13 cellular contexts compared by ENCODE assay signal in genomic region chr11:27456140-27456801, GRCh38. TPM values are rescaled to one million over a fixed set of nuclear protein-coding genes. Genes with fewer than 3 reads are reported as not detected.
DNase-seq lines count a peak whose midpoint lies in the region; TF ChIP-seq lines count a peak whose summit lies in the region.
"Had no signal": no experiment of that assay in that cellular context is flagged by ENCODE, and none has a peak within 500 bp of the region (broad histone marks: within the 10 kb centered on the region; RNA-seq: fewer than 3 reads in every experiment).

No MANE protein-coding gene starts in this region.

- 0 out of 2 replicates have a peak overlapping the region, but pooled peaks have one; percentile 10 for H3K27ac ChIP-seq in SJSA1
- H3K27ac ChIP-seq in osteoblast (ENCODE audit: low read depth, low read length), result peak overlapping the region; percentile 66
- H3K27ac ChIP-seq: lower lobe of right lung, transverse colon had no signal

- H3K4me3 ChIP-seq in SJSA1 (no peak overlapping the region), osteoblast (ENCODE audit: insufficient read depth, low read length) (peak overlapping the region; percentile 47)
- H3K4me3 ChIP-seq: lower lobe of right lung, transverse colon had no signal

- H3K9me3 ChIP-seq in SJSA1 (replicated peaks) (no peaks in the 10 kb centered on the region), osteoblast (ENCODE audit: low read depth, low read length) (no peaks in the 10 kb centered on the region)
- H3K9me3 ChIP-seq: lower lobe of right lung, transverse colon had no signal

- no peak for TF ChIP-seq CTCF in osteoblast (IDR thresholded peaks at IDR 0.05; ENCODE audit: extremely low read depth, low read depth, low read length)

- no peaks in the 10 kb centered on the region for H3K36me3 ChIP-seq in SJSA1
- no peaks in the 10 kb centered on the region for H3K36me3 ChIP-seq in osteoblast (ENCODE audit: insufficient read depth, low read length)
- H3K36me3 ChIP-seq: lower lobe of right lung, transverse colon had no signal

- no peaks in the 10 kb centered on the region for H3K27me3 ChIP-seq in SJSA1 (replicated peaks)
- no peaks in the 10 kb centered on the region for H3K27me3 ChIP-seq in osteoblast (ENCODE audit: insufficient read depth, low read length)
- H3K27me3 ChIP-seq: transverse colon had no signal

- H3K4me2 ChIP-seq in osteoblast (ENCODE audit: insufficient read depth, low read length), result peak overlapping the region; percentile 75

- peaks cover 79% of the 10 kb centered on the region for H3K79me2 ChIP-seq in osteoblast (ENCODE audit: insufficient read depth, low read length)

- H2AFZ ChIP-seq in osteoblast (ENCODE audit: low read length), result peak overlapping the region; percentile 49

- no peaks in the 10 kb centered on the region for H4K20me1 ChIP-seq in osteoblast (ENCODE audit: insufficient read depth, low read length)

- H3K4me1 ChIP-seq in SJSA1 (replicated peaks) (peaks cover 19% of the 10 kb centered on the region), osteoblast (ENCODE audit: insufficient read depth, low read length) (peaks cover 43% of the 10 kb centered on the region)
- H3K4me1 ChIP-seq: lower lobe of right lung had no signal

- DNase-seq in Daoy (ENCODE audit: low read depth), result peak; percentile 47
- no peak for DNase-seq in SJSA1 (ENCODE audit: low read depth in 1 of 2, low spot score in 2 of 2)
- DNase-seq in fibroblast of peridontal ligament (ENCODE audit: extremely low read depth), result peak; percentile 38
- DNase-seq in osteoblast (ENCODE audit: insufficient read length, low spot score, missing footprints), result peak; percentile 81
- no peak for DNase-seq in DMS114 treated with DMSO at 0.1 percent for 48 hours (lab: John Stamatoyannopoulos, UW; ENCODE audit: unreplicated experiment)
- no peak for DNase-seq in activated CD4-positive, alpha-beta T cell treated with anti-CD3 and anti-CD28 coated beads, Interleukin-2, amount 50 U/mL, for 4 hours
- DNase-seq in HUDEP-2 (lab: John Stamatoyannopoulos, UW; ENCODE audit: unreplicated experiment in 76 of 76), result no peak
- no peak for DNase-seq in SHP77 treated with DMSO at 0.1 percent for 48 hours (lab: John Stamatoyannopoulos, UW)
- DNase-seq: activated CD8-positive, alpha-beta memory T cell treated with anti-CD3 and anti-CD28 coated beads, Interleukin-2, amount 10 ng/mL, durations not matched to agents 7 days and 5 days; aorta; lower lobe of right lung; retina; transverse colon had no signal

RNA-seq across cellular contexts. Expression of gene LGR4, which starts 16.3 kb away (rescaled TPM):
- 54.8 and 59.3 TPM in 2 replicates for total RNA-seq in Daoy (2014; rRNA removed; shearing (Covaris generic))
- total RNA-seq in SJSA1 (2014; rRNA removed; shearing (Covaris generic)), result 16.5 and 21.3 TPM in 2 replicates
- total RNA-seq in osteoblast, result 56.1 and 96.9 TPM in 2 replicates

RNA-seq across cellular contexts. Expression of gene LIN7C, which starts 50.3 kb away (rescaled TPM):
- 44.2 and 45.3 TPM in 2 replicates for total RNA-seq in Daoy (2014; rRNA removed; shearing (Covaris generic))
- 116 and 130 TPM in 2 replicates for total RNA-seq in SJSA1 (2014; rRNA removed; shearing (Covaris generic))
- 61.0 and 69.5 TPM in 2 replicates for total RNA-seq in osteoblast

Comparison
In these comparisons a context has a peak if more than half of its experiments do, and no peak if none do; other contexts are left out.
1. DNase-seq: peak in Daoy (single experiment), fibroblast of peridontal ligament (single experiment) and osteoblast (single experiment); none in SJSA1 (0 of 2), DMS114 treated with DMSO at 0.1 percent for 48 hours (single experiment), activated CD4-positive, alpha-beta T cell treated with anti-CD3 and anti-CD28 coated beads, Interleukin-2, amount 50 U/mL, for 4 hours (0 of 2), HUDEP-2 (0 of 76) and SHP77 treated with DMSO at 0.1 percent for 48 hours (single experiment).